8 cellular contexts compared by ENCODE assay signal in genomic region chr1:111733183-111733995, GRCh38. TPM values are rescaled to one million over a fixed set of nuclear protein-coding genes. Genes with fewer than 3 reads are reported as not detected.
A peak's percentile ranks its signal among the peaks of the same experiment; 100 is the strongest.
DNase-seq lines count a peak whose midpoint lies in the region; ATAC-seq and TF ChIP-seq lines count a peak whose summit lies in the region.

No MANE protein-coding gene starts in this region.

- no peaks in the 10 kb centered on the region for H3K36me3 Mint-ChIP-seq in activated CD8-positive, alpha-beta memory T cell treated with anti-CD3 and anti-CD28 coated beads, Interleukin-2, amount 10 ng/mL, durations not matched to agents 7 days and 5 days
- no peaks in the 10 kb centered on the region for H3K36me3 Mint-ChIP-seq in stimulated activated effector memory CD8-positive, alpha-beta T cell treated with anti-CD3 and anti-CD28 coated beads, Interleukin-12 subunit alpha, Interleukin-12 subunit beta, amount 100 ng/mL, for 72 hours

- H3K4me3 Mint-ChIP-seq in activated CD8-positive, alpha-beta memory T cell treated with anti-CD3 and anti-CD28 coated beads, Interleukin-2, amount 10 ng/mL, durations not matched to agents 7 days and 5 days: no peak overlapping the region
- no peak overlapping the region for H3K4me3 Mint-ChIP-seq in stimulated activated effector memory CD8-positive, alpha-beta T cell treated with anti-CD3 and anti-CD28 coated beads, Interleukin-12 subunit alpha, Interleukin-12 subunit beta, amount 100 ng/mL, for 72 hours

- peak; percentile 31 for DNase-seq in HPDE6-E6E7 (ENCODE audit: extremely low spot score)
- DNase-seq in activated CD8-positive, alpha-beta memory T cell treated with anti-CD3 and anti-CD28 coated beads, Interleukin-2, amount 10 ng/mL, durations not matched to agents 7 days and 5 days: peak; percentile 43
- DNase-seq in left ventricle myocardium inferior: peak; percentile 74
- no peak for DNase-seq in stimulated activated effector memory CD8-positive, alpha-beta T cell treated with anti-CD3 and anti-CD28 coated beads, Interleukin-12 subunit alpha, Interleukin-12 subunit beta, amount 100 ng/mL, for 72 hours (ENCODE audit: low spot score in 2 of 2)
- no peak for DNase-seq in NCI-H128 (lab: John Stamatoyannopoulos, UW; ENCODE audit: unreplicated experiment)
- DNase-seq in WERI-Rb-1: no peak

- CTCF ChIA-PET in activated CD8-positive, alpha-beta memory T cell treated with anti-CD3 and anti-CD28 coated beads, Interleukin-2, amount 10 ng/mL, durations not matched to agents 7 days and 5 days (lab: Charles Lee): interaction anchor here (0.9 to 2.4 kb wide), 3 partner anchors 19 to 251 kb away, joined by 3 to 9 read pairs (median 3); no protein-coding TSS in a partner anchor

- no peak overlapping the region for H3K27ac Mint-ChIP-seq in activated CD8-positive, alpha-beta memory T cell treated with anti-CD3 and anti-CD28 coated beads, Interleukin-2, amount 10 ng/mL, durations not matched to agents 7 days and 5 days
- peak overlapping the region; percentile 11 for H3K27ac Mint-ChIP-seq in stimulated activated effector memory CD8-positive, alpha-beta T cell treated with anti-CD3 and anti-CD28 coated beads, Interleukin-12 subunit alpha, Interleukin-12 subunit beta, amount 100 ng/mL, for 72 hours

- intact Hi-C loops in left ventricle myocardium inferior (cut with micrococcal nuclease): no loop called here

- peak; percentile 57 for ATAC-seq in activated CD8-positive, alpha-beta memory T cell treated with anti-CD3 and anti-CD28 coated beads, Interleukin-2, amount 10 ng/mL, durations not matched to agents 7 days and 5 days
- ATAC-seq in stimulated activated effector memory CD8-positive, alpha-beta T cell treated with anti-CD3 and anti-CD28 coated beads, Interleukin-12 subunit alpha, Interleukin-12 subunit beta, amount 100 ng/mL, for 72 hours: peak; percentile 65
- no peak for ATAC-seq in GM18517 (IDR thresholded peaks at IDR 0.05; ENCODE audit: unreplicated experiment)
- no peak for ATAC-seq in HG02981 (IDR thresholded peaks at IDR 0.05; ENCODE audit: unreplicated experiment)

- peaks cover 18% of the 10 kb centered on the region for H3K4me1 Mint-ChIP-seq in activated CD8-positive, alpha-beta memory T cell treated with anti-CD3 and anti-CD28 coated beads, Interleukin-2, amount 10 ng/mL, durations not matched to agents 7 days and 5 days
- peaks cover 18% of the 10 kb centered on the region for H3K4me1 Mint-ChIP-seq in stimulated activated effector memory CD8-positive, alpha-beta T cell treated with anti-CD3 and anti-CD28 coated beads, Interleukin-12 subunit alpha, Interleukin-12 subunit beta, amount 100 ng/mL, for 72 hours

- H3K27me3 ChIP-seq in left ventricle myocardium inferior (ENCODE audit: low read depth): no peaks in the 10 kb centered on the region
- no peaks in the 10 kb centered on the region for H3K27me3 ChIP-seq in WERI-Rb-1 (ENCODE audit: insufficient read depth, low read depth, severe bottlenecking)

- H3K36me3 ChIP-seq in left ventricle myocardium inferior (peaks cover 13% of the 10 kb centered on the region), WERI-Rb-1 (peaks cover 27% of the 10 kb centered on the region)

- H3K27me3 Mint-ChIP-seq in activated CD8-positive, alpha-beta memory T cell treated with anti-CD3 and anti-CD28 coated beads, Interleukin-2, amount 10 ng/mL, durations not matched to agents 7 days and 5 days: peaks cover 12% of the 10 kb centered on the region

- peak overlapping the region; percentile 98 for H3K27ac ChIP-seq in left ventricle myocardium inferior (replicated peaks)
- H3K27ac ChIP-seq in WERI-Rb-1: no peak overlapping the region

- no peaks in the 10 kb centered on the region for H3K9me3 Mint-ChIP-seq in activated CD8-positive, alpha-beta memory T cell treated with anti-CD3 and anti-CD28 coated beads, Interleukin-2, amount 10 ng/mL, durations not matched to agents 7 days and 5 days (ENCODE audit: low read depth)
- H3K9me3 Mint-ChIP-seq in stimulated activated effector memory CD8-positive, alpha-beta T cell treated with anti-CD3 and anti-CD28 coated beads, Interleukin-12 subunit alpha, Interleukin-12 subunit beta, amount 100 ng/mL, for 72 hours: no peaks in the 10 kb centered on the region

- H3K4me1 ChIP-seq in left ventricle myocardium inferior: peaks cover 99% of the 10 kb centered on the region

- TF ChIP-seq CTCF in left ventricle myocardium inferior (IDR thresholded peaks at IDR 0.05; ENCODE audit: borderline replicate concordance) (no peak), WERI-Rb-1 (IDR thresholded peaks at IDR 0.05; ENCODE audit: low read depth, low read length) (no peak)

- H3K9me3 ChIP-seq in left ventricle myocardium inferior (replicated peaks) (no peaks in the 10 kb centered on the region), WERI-Rb-1 (ENCODE audit: severe bottlenecking) (no peaks in the 10 kb centered on the region)

- peak overlapping the region; percentile 83 for H3K4me3 ChIP-seq in left ventricle myocardium inferior
- no peak overlapping the region for H3K4me3 ChIP-seq in WERI-Rb-1 (ENCODE audit: low read depth, low read length)

RNA-seq across cellular contexts. Expression of gene INKA2, which starts 5.8 kb away (rescaled TPM):
- 1 to 10 TPM; 1.7 to 1.9 TPM for total RNA-seq in activated CD8-positive, alpha-beta memory T cell treated with anti-CD3 and anti-CD28 coated beads, Interleukin-2, amount 10 ng/mL, durations not matched to agents 7 days and 5 days
- 24.3 TPM for total RNA-seq in left ventricle myocardium inferior

RNA-seq across cellular contexts. Expression of gene DDX20, which starts 22.3 kb away (rescaled TPM):
- total RNA-seq in activated CD8-positive, alpha-beta memory T cell treated with anti-CD3 and anti-CD28 coated beads, Interleukin-2, amount 10 ng/mL, durations not matched to agents 7 days and 5 days: 10 to 100 TPM; 14.1 to 17.9 TPM
- 5.9 TPM for total RNA-seq in left ventricle myocardium inferior

Comparison
In these comparisons a context has a peak if more than half of its experiments do, and no peak if none do; other contexts are left out.
1. DNase-seq: peak in HPDE6-E6E7 (single experiment), activated CD8-positive, alpha-beta memory T cell treated with anti-CD3 and anti-CD28 coated beads, Interleukin-2, amount 10 ng/mL, durations not matched to agents 7 days and 5 days (single experiment) and left ventricle myocardium inferior (single experiment); none in stimulated activated effector memory CD8-positive, alpha-beta T cell treated with anti-CD3 and anti-CD28 coated beads, Interleukin-12 subunit alpha, Interleukin-12 subunit beta, amount 100 ng/mL, for 72 hours (0 of 2), NCI-H128 (single experiment) and WERI-Rb-1 (single experiment).
2. ATAC-seq: peak in activated CD8-positive, alpha-beta memory T cell treated with anti-CD3 and anti-CD28 coated beads, Interleukin-2, amount 10 ng/mL, durations not matched to agents 7 days and 5 days (single experiment) and stimulated activated effector memory CD8-positive, alpha-beta T cell treated with anti-CD3 and anti-CD28 coated beads, Interleukin-12 subunit alpha, Interleukin-12 subunit beta, amount 100 ng/mL, for 72 hours (single experiment); none in GM18517 (single experiment) and HG02981 (single experiment).